ENCODE assay signal across 1 cellular context in the genomic region with DNA sequence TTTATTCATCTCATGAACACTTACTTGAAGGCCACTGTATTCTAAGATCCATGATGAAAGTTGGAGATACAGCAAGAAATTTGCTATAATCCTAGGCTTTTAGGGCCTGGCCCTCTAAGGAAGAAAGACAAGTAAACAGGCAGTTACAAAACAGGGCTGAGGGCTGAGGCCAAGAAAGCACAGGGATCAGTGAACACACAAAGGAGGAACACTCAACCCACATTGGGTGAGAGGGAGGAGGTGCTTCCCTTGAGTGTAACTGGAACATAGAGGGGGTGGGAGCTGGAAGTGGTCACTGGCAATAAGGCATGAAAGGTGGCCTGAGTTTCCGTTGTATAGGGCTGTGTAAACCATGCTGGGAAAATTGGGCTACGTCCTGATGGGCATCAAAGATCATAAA.
TF ChIP-seq lines count a peak whose summit lies in the region.

No MANE protein-coding gene starts in this region.

TF ChIP-seq in K562, 482 proteins besides CTCF, POLR2A, EP300 and RAD21 (continued from another document):
- TF ChIP-seq POLR3A (IDR thresholded peaks at IDR 0.05; ENCODE audit: borderline replicate concordance, extremely low read depth, insufficient read depth, insufficient read length), result no peak
- TF ChIP-seq LARP7 (IDR thresholded peaks at IDR 0.05), result no peak
